Comparison of ENCODE assay signal across 1 cellular context in genomic region chr1:230073371-230074035, GRCh38.
TF ChIP-seq lines count a peak whose summit lies in the region.

No MANE protein-coding gene starts in this region.

TF ChIP-seq in HEK293T, 16 proteins besides CTCF, POLR2A, EP300 and RAD21 (continued from another document):
- TF ChIP-seq SUZ12 (IDR thresholded peaks at IDR 0.05) (no peak), TARDBP (IDR thresholded peaks at IDR 0.05) (no peak), HDGF (IDR thresholded peaks at IDR 0.05; ENCODE audit: borderline replicate concordance) (no peak)
